Comparison of ENCODE assay signal across 1 cellular context in genomic region chr4:105107105-105107856, GRCh38.
TF ChIP-seq lines count a peak whose summit lies in the region.

No MANE protein-coding gene starts in this region.

TF ChIP-seq in HepG2, 621 proteins besides CTCF, POLR2A, EP300 and RAD21 (continued from another document):
- TF ChIP-seq ZBTB40 (IDR thresholded peaks at IDR 0.05) (no peak), ZBTB40 (CRISPR knock-in tag; IDR thresholded peaks at IDR 0.05) (no peak), ZNF589 (CRISPR knock-in tag; conservative IDR thresholded peaks at IDR 0.05) (no peak)
TF ChIP-seq in HepG2: peak in this region for 0.
